In the genomic region with DNA sequence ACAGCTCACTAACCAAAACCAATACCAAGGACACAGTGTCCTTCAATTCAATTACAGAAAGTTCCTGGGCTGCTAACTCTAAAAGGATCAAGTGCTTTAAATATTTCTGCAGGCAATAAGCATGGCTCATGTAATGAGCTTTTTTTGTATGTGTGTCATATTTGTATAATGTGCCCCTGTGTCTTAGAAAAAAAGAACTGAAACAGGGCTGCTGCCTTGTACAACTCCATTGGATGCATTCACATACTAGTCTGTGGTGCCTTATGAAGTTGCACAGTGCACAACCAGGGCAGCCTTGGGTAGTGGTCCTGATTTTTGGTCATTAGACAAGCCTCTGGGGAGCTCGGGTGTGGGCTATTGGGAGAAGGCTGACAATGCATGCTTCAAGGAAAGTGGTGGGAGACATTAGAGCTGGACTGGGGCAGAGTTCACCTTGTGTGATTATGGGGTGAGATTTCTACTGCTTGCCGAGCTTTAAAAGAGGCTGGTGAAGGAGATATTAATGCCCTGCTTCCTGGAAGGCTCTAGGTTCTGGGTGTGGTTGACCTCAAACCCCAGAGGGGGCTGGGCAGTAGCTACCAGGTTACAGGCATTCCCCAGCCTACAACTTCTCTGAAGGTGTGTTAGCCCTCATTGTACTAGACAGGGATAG, we compare ENCODE assay signal across 9 cellular contexts. TPM values are rescaled to one million over a fixed set of nuclear protein-coding genes. Genes with fewer than 3 reads are reported as not detected.
DNase-seq lines count a peak whose midpoint lies in the region; ATAC-seq and TF ChIP-seq lines count a peak whose summit lies in the region.
"Had no signal": no experiment of that assay in that cellular context is flagged by ENCODE, and none has a peak within 500 bp of the region (broad histone marks: within the 10 kb centered on the region; RNA-seq: fewer than 3 reads in every experiment).

No MANE protein-coding gene starts in this region.

- H3K4me3 Mint-ChIP-seq in type B pancreatic cell (no peak overlapping the region), WTC11 (no peak overlapping the region)

- intact Hi-C loops in heart left ventricle (cut with DNase I), result loop anchor here in 9 of 10 donors (5.0 to 10.0 kb wide), 9 partner anchors 38 to 270 kb away; a partner anchor contains a TSS

- no peak for TF ChIP-seq EP300 in tibial nerve (IDR thresholded peaks at IDR 0.05)

- no peaks in the 10 kb centered on the region for H3K9me3 ChIP-seq in duodenal mucosa (ENCODE audit: control insufficient read depth in 1 of 2, low read length in 2 of 2)
- peaks cover 0 to 4% (median 0%) of the 10 kb centered on the region in 4 donors for H3K9me3 ChIP-seq in tibial nerve
- no peaks in the 10 kb centered on the region for H3K9me3 ChIP-seq in heart left ventricle

- no peaks in the 10 kb centered on the region for H3K36me3 ChIP-seq in duodenal mucosa (ENCODE audit: control insufficient read depth in 1 of 2, insufficient read depth in 2 of 2, low read length in 2 of 2)
- H3K36me3 ChIP-seq in tibial nerve, result no peaks in the 10 kb centered on the region
- H3K36me3 ChIP-seq in heart left ventricle, result no peaks in the 10 kb centered on the region

- H3K27me3 Mint-ChIP-seq in type B pancreatic cell (peaks cover 9% of the 10 kb centered on the region), WTC11 (ENCODE audit: low read depth) (peaks cover 3% of the 10 kb centered on the region; the same call in 1 of the 2 replicates)

- WGBS in tibial nerve, 2 donors, result 62 to 63% methylated on average over 2 of the region's 2 CpGs
- WGBS in heart left ventricle, 4 donors, result 66 to 77% (median 74%) methylated on average over 2 of the region's 2 CpGs

- DNase-seq in stimulated activated CD4-positive, alpha-beta T cell treated with anti-CD3 and anti-CD28 coated beads, Interleukin-15, amount 100 ng/mL, for 24 hours, result peak; percentile 34
- no peak for DNase-seq in stimulated activated CD4-positive, alpha-beta T cell treated with anti-CD3 and anti-CD28 coated beads, Interleukin-12 subunit alpha, Interleukin-12 subunit beta, amount 100 ng/mL, for 4 hours
- DNase-seq in T-helper 9 cell, result peak; percentile 37
- no peak for DNase-seq in type B pancreatic cell (ENCODE audit: extremely low spot score, unreplicated experiment)
- DNase-seq in WTC11 (ENCODE audit: low spot score), result no peak
- DNase-seq in tibial nerve (ENCODE audit: low spot score in 2 of 2), result no peak
- no peak for DNase-seq in heart left ventricle
- DNase-seq: IMR-90 had no signal

- H3K36me3 Mint-ChIP-seq in type B pancreatic cell (no peaks in the 10 kb centered on the region), WTC11 (no peaks in the 10 kb centered on the region)

- peaks cover 30 to 38% of the 10 kb centered on the region in 2 donors for H3K4me1 ChIP-seq in duodenal mucosa (ENCODE audit: control insufficient read depth in 1 of 2, insufficient read depth in 2 of 2, low read length in 2 of 2)
- H3K4me1 ChIP-seq in tibial nerve, result peaks cover 0 to 27% (median 10%) of the 10 kb centered on the region in 4 donors
- H3K4me1 ChIP-seq in heart left ventricle, result peaks cover 0 to 44% (median 5%) of the 10 kb centered on the region in 12 donors

- TF ChIP-seq POLR2A in tibial nerve (IDR thresholded peaks at IDR 0.05) (no peak), heart left ventricle (IDR thresholded peaks at IDR 0.05) (no peak)

- H3K27me3 ChIP-seq in duodenal mucosa (ENCODE audit: control insufficient read depth in 1 of 2, insufficient read depth in 2 of 2, low read length in 2 of 2) (no peaks in the 10 kb centered on the region), tibial nerve (no peaks in the 10 kb centered on the region), heart left ventricle (no peaks in the 10 kb centered on the region)

- TF ChIP-seq CTCF in type B pancreatic cell (conservative IDR thresholded peaks at IDR 0.05) (no peak), WTC11 (IDR thresholded peaks at IDR 0.05) (no peak), tibial nerve (IDR thresholded peaks at IDR 0.05) (no peak), heart left ventricle (IDR thresholded peaks at IDR 0.05) (no peak)

- peak overlapping the region; percentile 70 for H3K27ac Mint-ChIP-seq in type B pancreatic cell
- no peak overlapping the region for H3K27ac Mint-ChIP-seq in WTC11

- POLR2A ChIA-PET in WTC11 (lab: Charles Lee), result interaction anchor here (0.7 kb wide), 1 partner anchor 47 kb away, joined by 3 read pairs; no protein-coding TSS in a partner anchor

- CTCF ChIA-PET in WTC11 (lab: Charles Lee), result interaction anchor here (0.6 to 1.0 kb wide), 4 partner anchors 28 to 256 kb away, joined by 3 read pairs; no protein-coding TSS in a partner anchor

- no peaks in the 10 kb centered on the region for H3K9me3 Mint-ChIP-seq in type B pancreatic cell
- peaks cover 6% of the 10 kb centered on the region for H3K9me3 Mint-ChIP-seq in WTC11

- H3K27ac ChIP-seq in duodenal mucosa (ENCODE audit: low read depth, low read length) (peak overlapping the region; percentile 2), tibial nerve (no peak overlapping the region), heart left ventricle (peak overlapping the region in 3 of 12 donors; percentile 15 to 73 (median 37))

- H3K4me3 ChIP-seq in duodenal mucosa (ENCODE audit: low read depth in 1 of 2, low read length in 2 of 2) (no peak overlapping the region), tibial nerve (no peak overlapping the region), heart left ventricle (no peak overlapping the region)

- H3K4me1 Mint-ChIP-seq in type B pancreatic cell (ENCODE audit: unreplicated experiment), result peaks cover 28% of the 10 kb centered on the region
- H3K4me1 Mint-ChIP-seq in WTC11, result peaks cover 25% of the 10 kb centered on the region

- ATAC-seq in WTC11 (no peak), heart left ventricle (no peak)

- no peak overlapping the region for H3K9ac ChIP-seq in duodenal mucosa (ENCODE audit: low read depth in 1 of 2, low read length in 2 of 2)

TF ChIP-seq in WTC11, 78 proteins besides CTCF, POLR2A, EP300 and RAD21 (continues in another document):
- TF ChIP-seq CREB1 (CRISPR knock-in tag; IDR thresholded peaks at IDR 0.05) (no peak), SOX15 (CRISPR knock-in tag; IDR thresholded peaks at IDR 0.05) (no peak), ZNF671 (CRISPR knock-in tag; IDR thresholded peaks at IDR 0.05) (no peak)
- TF ChIP-seq, protein P1, sequence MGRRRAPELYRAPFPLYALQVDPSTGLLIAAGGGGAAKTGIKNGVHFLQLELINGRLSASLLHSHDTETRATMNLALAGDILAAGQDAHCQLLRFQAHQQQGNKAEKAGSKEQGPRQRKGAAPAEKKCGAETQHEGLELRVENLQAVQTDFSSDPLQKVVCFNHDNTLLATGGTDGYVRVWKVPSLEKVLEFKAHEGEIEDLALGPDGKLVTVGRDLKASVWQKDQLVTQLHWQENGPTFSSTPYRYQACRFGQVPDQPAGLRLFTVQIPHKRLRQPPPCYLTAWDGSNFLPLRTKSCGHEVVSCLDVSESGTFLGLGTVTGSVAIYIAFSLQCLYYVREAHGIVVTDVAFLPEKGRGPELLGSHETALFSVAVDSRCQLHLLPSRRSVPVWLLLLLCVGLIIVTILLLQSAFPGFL (CRISPR knock-in tag; IDR thresholded peaks at IDR 0.05; ENCODE audit: borderline replicate concordance), result no peak
- TF ChIP-seq, protein P2, sequence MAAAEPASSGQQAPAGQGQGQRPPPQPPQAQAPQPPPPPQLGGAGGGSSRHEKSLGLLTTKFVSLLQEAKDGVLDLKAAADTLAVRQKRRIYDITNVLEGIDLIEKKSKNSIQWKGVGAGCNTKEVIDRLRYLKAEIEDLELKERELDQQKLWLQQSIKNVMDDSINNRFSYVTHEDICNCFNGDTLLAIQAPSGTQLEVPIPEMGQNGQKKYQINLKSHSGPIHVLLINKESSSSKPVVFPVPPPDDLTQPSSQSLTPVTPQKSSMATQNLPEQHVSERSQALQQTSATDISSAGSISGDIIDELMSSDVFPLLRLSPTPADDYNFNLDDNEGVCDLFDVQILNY (CRISPR knock-in tag; IDR thresholded peaks at IDR 0.05), result no peak
- TF ChIP-seq, protein P3, sequence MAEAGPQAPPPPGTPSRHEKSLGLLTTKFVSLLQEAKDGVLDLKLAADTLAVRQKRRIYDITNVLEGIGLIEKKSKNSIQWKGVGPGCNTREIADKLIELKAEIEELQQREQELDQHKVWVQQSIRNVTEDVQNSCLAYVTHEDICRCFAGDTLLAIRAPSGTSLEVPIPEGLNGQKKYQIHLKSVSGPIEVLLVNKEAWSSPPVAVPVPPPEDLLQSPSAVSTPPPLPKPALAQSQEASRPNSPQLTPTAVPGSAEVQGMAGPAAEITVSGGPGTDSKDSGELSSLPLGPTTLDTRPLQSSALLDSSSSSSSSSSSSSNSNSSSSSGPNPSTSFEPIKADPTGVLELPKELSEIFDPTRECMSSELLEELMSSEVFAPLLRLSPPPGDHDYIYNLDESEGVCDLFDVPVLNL (CRISPR knock-in tag; IDR thresholded peaks at IDR 0.05; ENCODE audit: borderline replicate concordance, low read depth), result no peak
- TF ChIP-seq, protein P4, sequence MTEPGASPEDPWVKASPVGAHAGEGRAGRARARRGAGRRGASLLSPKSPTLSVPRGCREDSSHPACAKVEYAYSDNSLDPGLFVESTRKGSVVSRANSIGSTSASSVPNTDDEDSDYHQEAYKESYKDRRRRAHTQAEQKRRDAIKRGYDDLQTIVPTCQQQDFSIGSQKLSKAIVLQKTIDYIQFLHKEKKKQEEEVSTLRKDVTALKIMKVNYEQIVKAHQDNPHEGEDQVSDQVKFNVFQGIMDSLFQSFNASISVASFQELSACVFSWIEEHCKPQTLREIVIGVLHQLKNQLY (CRISPR knock-in tag; IDR thresholded peaks at IDR 0.05), result no peak
- TF ChIP-seq, protein P5, sequence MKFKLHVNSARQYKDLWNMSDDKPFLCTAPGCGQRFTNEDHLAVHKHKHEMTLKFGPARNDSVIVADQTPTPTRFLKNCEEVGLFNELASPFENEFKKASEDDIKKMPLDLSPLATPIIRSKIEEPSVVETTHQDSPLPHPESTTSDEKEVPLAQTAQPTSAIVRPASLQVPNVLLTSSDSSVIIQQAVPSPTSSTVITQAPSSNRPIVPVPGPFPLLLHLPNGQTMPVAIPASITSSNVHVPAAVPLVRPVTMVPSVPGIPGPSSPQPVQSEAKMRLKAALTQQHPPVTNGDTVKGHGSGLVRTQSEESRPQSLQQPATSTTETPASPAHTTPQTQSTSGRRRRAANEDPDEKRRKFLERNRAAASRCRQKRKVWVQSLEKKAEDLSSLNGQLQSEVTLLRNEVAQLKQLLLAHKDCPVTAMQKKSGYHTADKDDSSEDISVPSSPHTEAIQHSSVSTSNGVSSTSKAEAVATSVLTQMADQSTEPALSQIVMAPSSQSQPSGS (CRISPR knock-in tag; IDR thresholded peaks at IDR 0.05; ENCODE audit: borderline replicate concordance, low read depth), result no peak

RNA-seq across cellular contexts. Expression of a gene that starts 3.6 kb away (rescaled TPM):
- total RNA-seq in type B pancreatic cell (ENCODE audit: low replicate concordance) (53.2 and 56.1 TPM in 2 replicates), WTC11 (2021) (9.1 to 12.7 TPM (median 9.2 TPM) in 3 replicates), tibial nerve (10 to 100 TPM; 20.1 to 26.6 (median 24.2) TPM), heart left ventricle (100 to 1,000 TPM; 104 to 217 (median 172) TPM)
- polyA plus RNA-seq in heart left ventricle, result 100 to 1,000 TPM in 1 of 2 donors, 10 to 100 TPM in 1; 28.7 to 158 TPM

Comparison
In these comparisons a context has a peak if more than half of its experiments do, and no peak if none do; other contexts are left out.
1. DNase-seq: peak in stimulated activated CD4-positive, alpha-beta T cell treated with anti-CD3 and anti-CD28 coated beads, Interleukin-15, amount 100 ng/mL, for 24 hours (single experiment) and T-helper 9 cell (single experiment); none in stimulated activated CD4-positive, alpha-beta T cell treated with anti-CD3 and anti-CD28 coated beads, Interleukin-12 subunit alpha, Interleukin-12 subunit beta, amount 100 ng/mL, for 4 hours (single experiment), type B pancreatic cell (single experiment), WTC11 (single experiment), tibial nerve (0 of 2) and heart left ventricle (0 of 5).